In the genomic region with DNA sequence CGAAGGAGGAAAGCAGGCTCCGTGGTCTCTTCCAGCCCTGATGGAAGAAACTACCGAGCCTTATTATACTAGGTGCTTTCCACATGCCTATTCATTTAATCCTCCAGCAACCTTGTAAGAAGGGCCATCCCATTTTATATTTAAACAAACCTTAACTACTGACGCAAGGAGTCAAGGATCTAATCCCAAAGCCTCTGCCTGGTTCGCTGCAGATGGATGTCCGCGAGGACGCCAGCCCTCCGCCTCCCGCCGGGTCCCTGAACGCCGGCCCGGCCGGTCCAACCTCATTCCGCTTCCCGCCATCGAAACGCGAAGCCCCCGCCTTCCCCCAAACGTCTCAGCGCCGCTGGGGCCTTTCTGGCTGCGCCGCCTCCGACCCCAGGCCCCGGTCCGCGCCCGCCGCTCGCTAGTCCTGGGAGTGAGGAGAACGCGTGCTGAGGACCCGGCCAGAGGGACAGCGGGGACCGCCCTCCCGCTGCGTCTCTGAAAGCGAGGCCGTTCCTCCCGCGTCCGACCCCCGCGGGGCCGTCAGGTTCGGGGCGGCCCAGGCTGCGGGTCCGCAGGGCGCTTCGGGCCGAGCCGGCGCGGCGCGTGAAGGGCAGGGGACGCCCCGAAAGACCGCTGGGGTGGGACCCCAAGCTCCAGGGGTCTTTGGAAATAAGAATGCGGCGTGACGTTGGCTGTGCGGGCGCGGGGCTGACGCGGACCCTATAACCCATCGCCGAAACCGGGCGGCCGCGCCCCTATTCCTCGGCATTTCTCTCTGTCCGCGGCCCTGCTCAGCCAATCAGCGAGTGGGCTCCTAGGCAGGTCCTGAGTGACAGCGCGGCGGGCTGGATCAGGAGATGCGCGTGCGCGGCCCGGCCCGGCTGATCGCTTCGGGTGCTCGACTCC, we compare ENCODE assay signal across 1 cellular context.
A peak's percentile ranks its signal among the peaks of the same experiment; 100 is the strongest.
TF ChIP-seq lines count a peak whose summit lies in the region.

No MANE protein-coding gene starts in this region.

TF ChIP-seq in SK-N-SH, 30 proteins besides CTCF, POLR2A, EP300 and RAD21 (continued from another document):
- TF ChIP-seq, protein P1, sequence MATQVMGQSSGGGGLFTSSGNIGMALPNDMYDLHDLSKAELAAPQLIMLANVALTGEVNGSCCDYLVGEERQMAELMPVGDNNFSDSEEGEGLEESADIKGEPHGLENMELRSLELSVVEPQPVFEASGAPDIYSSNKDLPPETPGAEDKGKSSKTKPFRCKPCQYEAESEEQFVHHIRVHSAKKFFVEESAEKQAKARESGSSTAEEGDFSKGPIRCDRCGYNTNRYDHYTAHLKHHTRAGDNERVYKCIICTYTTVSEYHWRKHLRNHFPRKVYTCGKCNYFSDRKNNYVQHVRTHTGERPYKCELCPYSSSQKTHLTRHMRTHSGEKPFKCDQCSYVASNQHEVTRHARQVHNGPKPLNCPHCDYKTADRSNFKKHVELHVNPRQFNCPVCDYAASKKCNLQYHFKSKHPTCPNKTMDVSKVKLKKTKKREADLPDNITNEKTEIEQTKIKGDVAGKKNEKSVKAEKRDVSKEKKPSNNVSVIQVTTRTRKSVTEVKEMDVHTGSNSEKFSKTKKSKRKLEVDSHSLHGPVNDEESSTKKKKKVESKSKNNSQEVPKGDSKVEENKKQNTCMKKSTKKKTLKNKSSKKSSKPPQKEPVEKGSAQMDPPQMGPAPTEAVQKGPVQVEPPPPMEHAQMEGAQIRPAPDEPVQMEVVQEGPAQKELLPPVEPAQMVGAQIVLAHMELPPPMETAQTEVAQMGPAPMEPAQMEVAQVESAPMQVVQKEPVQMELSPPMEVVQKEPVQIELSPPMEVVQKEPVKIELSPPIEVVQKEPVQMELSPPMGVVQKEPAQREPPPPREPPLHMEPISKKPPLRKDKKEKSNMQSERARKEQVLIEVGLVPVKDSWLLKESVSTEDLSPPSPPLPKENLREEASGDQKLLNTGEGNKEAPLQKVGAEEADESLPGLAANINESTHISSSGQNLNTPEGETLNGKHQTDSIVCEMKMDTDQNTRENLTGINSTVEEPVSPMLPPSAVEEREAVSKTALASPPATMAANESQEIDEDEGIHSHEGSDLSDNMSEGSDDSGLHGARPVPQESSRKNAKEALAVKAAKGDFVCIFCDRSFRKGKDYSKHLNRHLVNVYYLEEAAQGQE (IDR thresholded peaks at IDR 0.05; ENCODE audit: low read depth, low read length), result peak; percentile 9; the same call in 1 of the 2 replicates
- 0 out of 2 replicates have a peak, but pooled peaks have one; percentile 44 for TF ChIP-seq SIN3A (IDR thresholded peaks at IDR 0.05; ENCODE audit: borderline replicate concordance, low read depth, low read length)
- no peak for TF ChIP-seq NFIC (IDR thresholded peaks at IDR 0.05; ENCODE audit: borderline replicate concordance)
- no peak for TF ChIP-seq RCOR1 (IDR thresholded peaks at IDR 0.05; ENCODE audit: low read length)
- TF ChIP-seq JUND (IDR thresholded peaks at IDR 0.05), result no peak
- no peak for TF ChIP-seq TEAD4 (IDR thresholded peaks at IDR 0.05; ENCODE audit: borderline replicate concordance, insufficient read depth)
- TF ChIP-seq, protein P2, sequence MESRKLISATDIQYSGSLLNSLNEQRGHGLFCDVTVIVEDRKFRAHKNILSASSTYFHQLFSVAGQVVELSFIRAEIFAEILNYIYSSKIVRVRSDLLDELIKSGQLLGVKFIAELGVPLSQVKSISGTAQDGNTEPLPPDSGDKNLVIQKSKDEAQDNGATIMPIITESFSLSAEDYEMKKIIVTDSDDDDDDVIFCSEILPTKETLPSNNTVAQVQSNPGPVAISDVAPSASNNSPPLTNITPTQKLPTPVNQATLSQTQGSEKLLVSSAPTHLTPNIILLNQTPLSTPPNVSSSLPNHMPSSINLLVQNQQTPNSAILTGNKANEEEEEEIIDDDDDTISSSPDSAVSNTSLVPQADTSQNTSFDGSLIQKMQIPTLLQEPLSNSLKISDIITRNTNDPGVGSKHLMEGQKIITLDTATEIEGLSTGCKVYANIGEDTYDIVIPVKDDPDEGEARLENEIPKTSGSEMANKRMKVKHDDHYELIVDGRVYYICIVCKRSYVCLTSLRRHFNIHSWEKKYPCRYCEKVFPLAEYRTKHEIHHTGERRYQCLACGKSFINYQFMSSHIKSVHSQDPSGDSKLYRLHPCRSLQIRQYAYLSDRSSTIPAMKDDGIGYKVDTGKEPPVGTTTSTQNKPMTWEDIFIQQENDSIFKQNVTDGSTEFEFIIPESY (IDR thresholded peaks at IDR 0.05; ENCODE audit: borderline replicate concordance, low read depth), result no peak
- TF ChIP-seq EZH2phosphoT487 (IDR thresholded peaks at IDR 0.05; ENCODE audit: borderline replicate concordance, low read depth), result no peak
- peak; percentile 100 for TF ChIP-seq NRF1 (IDR thresholded peaks at IDR 0.05; ENCODE audit: low read depth, low read length)
- TF ChIP-seq, protein P3, sequence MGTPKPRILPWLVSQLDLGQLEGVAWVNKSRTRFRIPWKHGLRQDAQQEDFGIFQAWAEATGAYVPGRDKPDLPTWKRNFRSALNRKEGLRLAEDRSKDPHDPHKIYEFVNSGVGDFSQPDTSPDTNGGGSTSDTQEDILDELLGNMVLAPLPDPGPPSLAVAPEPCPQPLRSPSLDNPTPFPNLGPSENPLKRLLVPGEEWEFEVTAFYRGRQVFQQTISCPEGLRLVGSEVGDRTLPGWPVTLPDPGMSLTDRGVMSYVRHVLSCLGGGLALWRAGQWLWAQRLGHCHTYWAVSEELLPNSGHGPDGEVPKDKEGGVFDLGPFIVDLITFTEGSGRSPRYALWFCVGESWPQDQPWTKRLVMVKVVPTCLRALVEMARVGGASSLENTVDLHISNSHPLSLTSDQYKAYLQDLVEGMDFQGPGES (IDR thresholded peaks at IDR 0.05; ENCODE audit: low read depth, low read length), result no peak
- TF ChIP-seq GATA2 (CRISPR knock-in tag; IDR thresholded peaks at IDR 0.05), result no peak
- no peak for TF ChIP-seq ELF1 (IDR thresholded peaks at IDR 0.05)
- 0 out of 2 replicates have a peak, but pooled peaks have one; percentile 10 for TF ChIP-seq SMC3 (IDR thresholded peaks at IDR 0.05; ENCODE audit: low read depth, low read length)
- TF ChIP-seq, protein P4, sequence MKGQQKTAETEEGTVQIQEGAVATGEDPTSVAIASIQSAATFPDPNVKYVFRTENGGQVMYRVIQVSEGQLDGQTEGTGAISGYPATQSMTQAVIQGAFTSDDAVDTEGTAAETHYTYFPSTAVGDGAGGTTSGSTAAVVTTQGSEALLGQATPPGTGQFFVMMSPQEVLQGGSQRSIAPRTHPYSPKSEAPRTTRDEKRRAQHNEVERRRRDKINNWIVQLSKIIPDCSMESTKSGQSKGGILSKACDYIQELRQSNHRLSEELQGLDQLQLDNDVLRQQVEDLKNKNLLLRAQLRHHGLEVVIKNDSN (IDR thresholded peaks at IDR 0.05; ENCODE audit: borderline replicate concordance, low read depth), result no peak
